1 cellular context compared by ENCODE assay signal in the genomic region with DNA sequence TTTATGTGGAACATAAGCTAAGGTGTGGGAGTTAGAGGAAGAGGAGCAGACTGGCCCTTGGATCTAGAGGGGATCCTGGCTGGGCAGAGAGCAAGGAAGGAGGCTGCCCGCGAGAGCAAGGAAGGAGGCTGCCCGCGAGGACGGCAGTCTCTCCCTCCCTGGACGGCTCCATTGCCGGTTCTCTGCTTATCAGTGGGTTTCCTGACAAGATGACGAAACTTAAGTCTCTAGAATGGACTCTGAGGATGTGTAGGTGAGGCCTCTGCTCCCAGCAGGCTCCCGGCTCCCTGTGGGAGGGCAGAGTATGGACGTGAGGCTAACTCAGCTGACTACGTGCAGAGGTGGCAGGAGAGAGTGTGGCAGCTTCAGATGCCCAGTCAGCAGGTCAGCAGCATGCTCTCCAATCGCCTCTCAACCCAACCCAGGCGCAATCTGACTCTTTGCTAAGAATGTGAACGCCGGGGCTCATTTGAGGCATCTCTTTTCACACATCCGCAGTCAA.
TF ChIP-seq lines count a peak whose summit lies in the region.

No MANE protein-coding gene starts in this region.

TF ChIP-seq in K562, 482 proteins besides CTCF, POLR2A, EP300 and RAD21 (continued from another document and continues in another):
- TF ChIP-seq ZNF263 (CRISPR knock-in tag; IDR thresholded peaks at IDR 0.05; ENCODE audit: borderline replicate concordance) (no peak), CEBPB (tag; IDR thresholded peaks at IDR 0.05) (peak; percentile 82), TRIM24 (IDR thresholded peaks at IDR 0.05) (peak in 1 of 2 experiments; percentile 46; a peak in 1 of 4 replicates), RFX1 (IDR thresholded peaks at IDR 0.05) (no peak), EP400 (IDR thresholded peaks at IDR 0.05) (no peak), STAG1 (CRISPR knock-in tag; IDR thresholded peaks at IDR 0.05; ENCODE audit: borderline replicate concordance) (no peak), HIVEP1 (CRISPR knock-in tag; IDR thresholded peaks at IDR 0.05) (no peak), NCOA2 (IDR thresholded peaks at IDR 0.05; ENCODE audit: partially characterized antibody in 2 of 2) (no peak), ETV6 (IDR thresholded peaks at IDR 0.05; ENCODE audit: borderline replicate concordance in 1 of 2, low read depth in 2 of 2, low read length in 1 of 2) (no peak), ETV6 (CRISPR knock-in tag; IDR thresholded peaks at IDR 0.05; ENCODE audit: borderline replicate concordance) (no peak), HSF4 (CRISPR knock-in tag; IDR thresholded peaks at IDR 0.05; ENCODE audit: borderline replicate concordance) (no peak), CHD4 (IDR thresholded peaks at IDR 0.05; ENCODE audit: insufficient read depth, insufficient replicate concordance, low read depth, low read length, poor library complexity, severe bottlenecking) (no peak), ZNF766 (CRISPR knock-in tag; conservative IDR thresholded peaks at IDR 0.05) (peak; percentile 38; the same call in 1 of the 2 replicates), JUND (IDR thresholded peaks at IDR 0.05; ENCODE audit: borderline replicate concordance, low read depth, low read length) (peak; percentile 49; the same call in 1 of the 2 replicates), JUND (tag; IDR thresholded peaks at IDR 0.05; ENCODE audit: borderline replicate concordance, low read depth, low read length) (peak; percentile 56; the same call in 1 of the 3 replicates), ZC3H4 (CRISPR knock-in tag; IDR thresholded peaks at IDR 0.05; ENCODE audit: borderline replicate concordance) (no peak), ZNF512 (tag; IDR thresholded peaks at IDR 0.05) (no peak), DMBX1 (CRISPR knock-in tag; IDR thresholded peaks at IDR 0.05; ENCODE audit: borderline replicate concordance) (peak; percentile 73; the same call in 1 of the 2 replicates), FOXJ3 (CRISPR knock-in tag; IDR thresholded peaks at IDR 0.05) (no peak), NCOA6 (IDR thresholded peaks at IDR 0.05) (peak; percentile 53; the same call in 1 of the 2 replicates), CHD7 (IDR thresholded peaks at IDR 0.05; ENCODE audit: low read depth, low read length) (no peak), ZNF717 (CRISPR knock-in tag; IDR thresholded peaks at IDR 0.05) (no peak), ZNF384 (IDR thresholded peaks at IDR 0.05; ENCODE audit: low read depth, low read length) (no peak), ZNF699 (CRISPR knock-in tag; IDR thresholded peaks at IDR 0.05; ENCODE audit: insufficient replicate concordance) (no peak), ESRRA (IDR thresholded peaks at IDR 0.05; ENCODE audit: borderline replicate concordance, low read depth) (0 out of 2 replicates have a peak, but pooled peaks have one; percentile 16), SREBF2 (CRISPR knock-in tag; IDR thresholded peaks at IDR 0.05) (no peak), CXXC5 (CRISPR knock-in tag; IDR thresholded peaks at IDR 0.05) (peak; percentile 65), PRDM10 (IDR thresholded peaks at IDR 0.05; ENCODE audit: partially characterized antibody) (peak; percentile 34), ZNF143 (CRISPR knock-in tag; IDR thresholded peaks at IDR 0.05) (no peak), ZNF217 (CRISPR knock-in tag; IDR thresholded peaks at IDR 0.05) (no peak)
- TF ChIP-seq, protein P1, sequence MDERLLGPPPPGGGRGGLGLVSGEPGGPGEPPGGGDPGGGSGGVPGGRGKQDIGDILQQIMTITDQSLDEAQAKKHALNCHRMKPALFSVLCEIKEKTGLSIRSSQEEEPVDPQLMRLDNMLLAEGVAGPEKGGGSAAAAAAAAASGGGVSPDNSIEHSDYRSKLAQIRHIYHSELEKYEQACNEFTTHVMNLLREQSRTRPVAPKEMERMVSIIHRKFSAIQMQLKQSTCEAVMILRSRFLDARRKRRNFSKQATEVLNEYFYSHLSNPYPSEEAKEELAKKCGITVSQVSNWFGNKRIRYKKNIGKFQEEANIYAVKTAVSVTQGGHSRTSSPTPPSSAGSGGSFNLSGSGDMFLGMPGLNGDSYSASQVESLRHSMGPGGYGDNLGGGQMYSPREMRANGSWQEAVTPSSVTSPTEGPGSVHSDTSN (CRISPR knock-in tag; IDR thresholded peaks at IDR 0.05; ENCODE audit: low read depth), result no peak
- TF ChIP-seq, protein P1 (tag; conservative IDR thresholded peaks at IDR 0.05; ENCODE audit: low read depth), result no peak
- TF ChIP-seq, protein P2, sequence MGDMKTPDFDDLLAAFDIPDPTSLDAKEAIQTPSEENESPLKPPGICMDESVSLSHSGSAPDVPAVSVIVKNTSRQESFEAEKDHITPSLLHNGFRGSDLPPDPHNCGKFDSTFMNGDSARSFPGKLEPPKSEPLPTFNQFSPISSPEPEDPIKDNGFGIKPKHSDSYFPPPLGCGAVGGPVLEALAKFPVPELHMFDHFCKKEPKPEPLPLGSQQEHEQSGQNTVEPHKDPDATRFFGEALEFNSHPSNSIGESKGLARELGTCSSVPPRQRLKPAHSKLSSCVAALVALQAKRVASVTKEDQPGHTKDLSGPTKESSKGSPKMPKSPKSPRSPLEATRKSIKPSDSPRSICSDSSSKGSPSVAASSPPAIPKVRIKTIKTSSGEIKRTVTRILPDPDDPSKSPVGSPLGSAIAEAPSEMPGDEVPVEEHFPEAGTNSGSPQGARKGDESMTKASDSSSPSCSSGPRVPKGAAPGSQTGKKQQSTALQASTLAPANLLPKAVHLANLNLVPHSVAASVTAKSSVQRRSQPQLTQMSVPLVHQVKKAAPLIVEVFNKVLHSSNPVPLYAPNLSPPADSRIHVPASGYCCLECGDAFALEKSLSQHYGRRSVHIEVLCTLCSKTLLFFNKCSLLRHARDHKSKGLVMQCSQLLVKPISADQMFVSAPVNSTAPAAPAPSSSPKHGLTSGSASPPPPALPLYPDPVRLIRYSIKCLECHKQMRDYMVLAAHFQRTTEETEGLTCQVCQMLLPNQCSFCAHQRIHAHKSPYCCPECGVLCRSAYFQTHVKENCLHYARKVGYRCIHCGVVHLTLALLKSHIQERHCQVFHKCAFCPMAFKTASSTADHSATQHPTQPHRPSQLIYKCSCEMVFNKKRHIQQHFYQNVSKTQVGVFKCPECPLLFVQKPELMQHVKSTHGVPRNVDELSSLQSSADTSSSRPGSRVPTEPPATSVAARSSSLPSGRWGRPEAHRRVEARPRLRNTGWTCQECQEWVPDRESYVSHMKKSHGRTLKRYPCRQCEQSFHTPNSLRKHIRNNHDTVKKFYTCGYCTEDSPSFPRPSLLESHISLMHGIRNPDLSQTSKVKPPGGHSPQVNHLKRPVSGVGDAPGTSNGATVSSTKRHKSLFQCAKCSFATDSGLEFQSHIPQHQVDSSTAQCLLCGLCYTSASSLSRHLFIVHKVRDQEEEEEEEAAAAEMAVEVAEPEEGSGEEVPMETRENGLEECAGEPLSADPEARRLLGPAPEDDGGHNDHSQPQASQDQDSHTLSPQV (IDR thresholded peaks at IDR 0.05), result peak; percentile 46
